Comparison of ENCODE assay signal across 17 cellular contexts in genomic region chr11:119266517-119267255, GRCh38. TPM values are rescaled to one million over a fixed set of nuclear protein-coding genes. Genes with fewer than 3 reads are reported as not detected.
DNase-seq lines count a peak whose midpoint lies in the region; ATAC-seq and TF ChIP-seq lines count a peak whose summit lies in the region.
"Had no signal": no experiment of that assay in that cellular context is flagged by ENCODE, and none has a peak within 500 bp of the region (broad histone marks: within the 10 kb centered on the region; RNA-seq: fewer than 3 reads in every experiment).

No MANE protein-coding gene starts in this region.

- ATAC-seq in IMR-90 (ENCODE audit: low read depth) = no peak
- ATAC-seq in stimulated activated effector memory CD8-positive, alpha-beta T cell treated with anti-CD3 and anti-CD28 coated beads, Interleukin-12 subunit alpha, Interleukin-12 subunit beta, amount 100 ng/mL, for 72 hours = no peak
- no peak for ATAC-seq in GM21360 (IDR thresholded peaks at IDR 0.05; ENCODE audit: unreplicated experiment)

- no peak overlapping the region for H4K91ac ChIP-seq in IMR-90 (ENCODE audit: insufficient read depth, low read depth, low read length)

- H3K9me3 Mint-ChIP-seq in activated naive CD4-positive, alpha-beta T cell treated with anti-CD3 and anti-CD28 coated beads, Interleukin-2, amount 10 ng/mL, durations not matched to agents 7 days and 5 days = no peaks in the 10 kb centered on the region
- H3K9me3 Mint-ChIP-seq in activated naive CD8-positive, alpha-beta T cell treated with anti-CD3 and anti-CD28 coated beads for 36 hours = no peaks in the 10 kb centered on the region
- H3K9me3 Mint-ChIP-seq in stimulated activated effector memory CD8-positive, alpha-beta T cell treated with anti-CD3 and anti-CD28 coated beads, Interleukin-12 subunit alpha, Interleukin-12 subunit beta, amount 100 ng/mL, for 72 hours = no peaks in the 10 kb centered on the region
- H3K9me3 Mint-ChIP-seq: HFFc6, nephron had no signal

- no peak overlapping the region for H3K18ac ChIP-seq in IMR-90 (ENCODE audit: low read depth, low read length)

- no peak for TF ChIP-seq POLR2A in IMR-90 (IDR thresholded peaks at IDR 0.05; ENCODE audit: low read depth, low read length)

- H4K8ac ChIP-seq in IMR-90 (ENCODE audit: low read depth in 2 of 2, low read length in 2 of 2) = no peak overlapping the region

- H2BK15ac ChIP-seq in IMR-90 (ENCODE audit: low read depth, low read length) = no peak overlapping the region

- peaks cover 13% of the 10 kb centered on the region for H3K4me1 ChIP-seq in IMR-90 (ENCODE audit: control insufficient read depth, insufficient read depth, low read length)

- H3K4me3 Mint-ChIP-seq in activated naive CD4-positive, alpha-beta T cell treated with anti-CD3 and anti-CD28 coated beads, Interleukin-2, amount 10 ng/mL, durations not matched to agents 7 days and 5 days = peak overlapping the region; percentile 21
- H3K4me3 Mint-ChIP-seq in activated naive CD8-positive, alpha-beta T cell treated with anti-CD3 and anti-CD28 coated beads for 36 hours = peak overlapping the region; percentile 66
- H3K4me3 Mint-ChIP-seq in stimulated activated effector memory CD8-positive, alpha-beta T cell treated with anti-CD3 and anti-CD28 coated beads, Interleukin-12 subunit alpha, Interleukin-12 subunit beta, amount 100 ng/mL, for 72 hours = peak overlapping the region; percentile 3
- H3K4me3 Mint-ChIP-seq: HFFc6, nephron had no signal

- H2AK5ac ChIP-seq in IMR-90 (ENCODE audit: low read depth, low read length) = no peak overlapping the region

- peaks cover 10% of the 10 kb centered on the region for H3K36me3 Mint-ChIP-seq in activated naive CD4-positive, alpha-beta T cell treated with anti-CD3 and anti-CD28 coated beads, Interleukin-2, amount 10 ng/mL, durations not matched to agents 7 days and 5 days
- H3K36me3 Mint-ChIP-seq in activated naive CD8-positive, alpha-beta T cell treated with anti-CD3 and anti-CD28 coated beads for 36 hours = no peaks in the 10 kb centered on the region
- H3K36me3 Mint-ChIP-seq in stimulated activated effector memory CD8-positive, alpha-beta T cell treated with anti-CD3 and anti-CD28 coated beads, Interleukin-12 subunit alpha, Interleukin-12 subunit beta, amount 100 ng/mL, for 72 hours = peaks cover 12% of the 10 kb centered on the region

- intact Hi-C loops in IMR-90 (cut with micrococcal nuclease) = no loop called here

- H3K27ac ChIP-seq in IMR-90 (ENCODE audit: insufficient read depth, low read length) = no peak overlapping the region
- H3K27ac ChIP-seq: SJSA1 had no signal

- POLR2A ChIA-PET in IMR-90 (lab: Charles Lee; ENCODE audit: unreplicated experiment) = no interaction called here

- peaks cover 8% of the 10 kb centered on the region; the same call in 1 of the 2 replicates for H3K9me1 ChIP-seq in IMR-90 (ENCODE audit: insufficient read depth, low read length)

- dilution Hi-C loops in IMR-90 (cut with HindIII; ENCODE audit: low sequenced_read_pairs, unreplicated experiment) = no loop called here

- peak overlapping the region; percentile 79 for H3K27ac Mint-ChIP-seq in activated naive CD4-positive, alpha-beta T cell treated with anti-CD3 and anti-CD28 coated beads, Interleukin-2, amount 10 ng/mL, durations not matched to agents 7 days and 5 days
- H3K27ac Mint-ChIP-seq in activated naive CD8-positive, alpha-beta T cell treated with anti-CD3 and anti-CD28 coated beads for 36 hours = peak overlapping the region; percentile 88
- peak overlapping the region; percentile 33 for H3K27ac Mint-ChIP-seq in stimulated activated effector memory CD8-positive, alpha-beta T cell treated with anti-CD3 and anti-CD28 coated beads, Interleukin-12 subunit alpha, Interleukin-12 subunit beta, amount 100 ng/mL, for 72 hours
- H3K27ac Mint-ChIP-seq: HFFc6, nephron had no signal

- no peak overlapping the region for H3K4me2 ChIP-seq in IMR-90 (ENCODE audit: low read depth, low read length)

- no peaks in the 10 kb centered on the region; the same call in 1 of the 2 replicates for H3K36me3 ChIP-seq in IMR-90 (ENCODE audit: control insufficient read depth, insufficient read depth, low read length)
- H3K36me3 ChIP-seq: SJSA1 had no signal

- no peak for TF ChIP-seq CTCF in IMR-90 (conservative IDR thresholded peaks at IDR 0.05; ENCODE audit: low read depth, low read length)

- H3K56ac ChIP-seq in IMR-90 (ENCODE audit: extremely low read depth, insufficient read depth, low read length) = no peak overlapping the region

- no peak overlapping the region for H2AFZ ChIP-seq in IMR-90 (replicated peaks; ENCODE audit: low read length, poor library complexity)

- DNase-seq in activated naive CD4-positive, alpha-beta T cell treated with anti-CD3 and anti-CD28 coated beads, Interleukin-2, amount 10 ng/mL, durations not matched to agents 7 days and 5 days = no peak
- no peak for DNase-seq in activated naive CD4-positive, alpha-beta T cell treated with anti-CD3 and anti-CD28 coated beads, Interleukin-2, amount 50 U/mL, for 16 hours
- DNase-seq in IMR-90 (peak; percentile 3), NCI-H1436 (lab: John Stamatoyannopoulos, UW) (no peak), dermis blood vessel endothelial cell (no peak)
- DNase-seq in activated naive CD8-positive, alpha-beta T cell treated with anti-CD3 and anti-CD28 coated beads for 36 hours = no peak
- no peak for DNase-seq in stimulated activated effector memory CD8-positive, alpha-beta T cell treated with anti-CD3 and anti-CD28 coated beads, Interleukin-12 subunit alpha, Interleukin-12 subunit beta, amount 100 ng/mL, for 72 hours (ENCODE audit: low spot score in 2 of 2)
- DNase-seq: amniotic stem cell, foreskin melanocyte, GF-D8, HFFc6, NCI-H1930, OCI-M1 had no signal

- BruUV-seq in IMR-90 (replicated peaks; lab: Mats Ljungman, UMichigan) = no TSS peak

- peaks cover 32 to 75% of the 10 kb centered on the region in 2 experiments for H3K79me1 ChIP-seq in IMR-90 (ENCODE audit: low read depth in 1 of 2, low read length in 2 of 2)

- 92% methylated on average over 2 of the region's 7 CpGs; no CpG with 5 or more reads in 1 of the 2 experiments for WGBS in IMR-90 (ENCODE audit: extremely low coverage in 2 of 2, insufficient read length in 1 of 2), 2 experiments

- H3K27me3 Mint-ChIP-seq in activated naive CD4-positive, alpha-beta T cell treated with anti-CD3 and anti-CD28 coated beads, Interleukin-2, amount 10 ng/mL, durations not matched to agents 7 days and 5 days = no peaks in the 10 kb centered on the region
- no peaks in the 10 kb centered on the region for H3K27me3 Mint-ChIP-seq in activated naive CD8-positive, alpha-beta T cell treated with anti-CD3 and anti-CD28 coated beads for 36 hours

- H3K9me3 ChIP-seq in IMR-90 (ENCODE audit: control insufficient read depth, insufficient read depth, low read length) = no peaks in the 10 kb centered on the region
- H3K9me3 ChIP-seq: SJSA1 had no signal

- no peak overlapping the region for H2BK20ac ChIP-seq in IMR-90 (ENCODE audit: low read depth, low read length)

- CTCF ChIA-PET in activated naive CD4-positive, alpha-beta T cell treated with anti-CD3 and anti-CD28 coated beads, Interleukin-2, amount 10 ng/mL, durations not matched to agents 7 days and 5 days (lab: Charles Lee) = interaction anchor here (0.9 to 2.3 kb wide), 5 partner anchors 15 to 90 kb away, joined by 3 to 8 read pairs (median 4); partner anchors contain the start of gene CBL
- CTCF ChIA-PET in IMR-90 (lab: Yijun Ruan, JAX) = no interaction called here

- H3K4me1 Mint-ChIP-seq in activated naive CD4-positive, alpha-beta T cell treated with anti-CD3 and anti-CD28 coated beads, Interleukin-2, amount 10 ng/mL, durations not matched to agents 7 days and 5 days = peaks cover 36% of the 10 kb centered on the region
- H3K4me1 Mint-ChIP-seq in activated naive CD8-positive, alpha-beta T cell treated with anti-CD3 and anti-CD28 coated beads for 36 hours = peaks cover 35% of the 10 kb centered on the region
- H3K4me1 Mint-ChIP-seq in stimulated activated effector memory CD8-positive, alpha-beta T cell treated with anti-CD3 and anti-CD28 coated beads, Interleukin-12 subunit alpha, Interleukin-12 subunit beta, amount 100 ng/mL, for 72 hours = peaks cover 24% of the 10 kb centered on the region
- H3K4me1 Mint-ChIP-seq: nephron had no signal

- TF ChIP-seq RAD21 in IMR-90 (IDR thresholded peaks at IDR 0.05; ENCODE audit: low read length) = no peak

- H3K27me3 ChIP-seq in IMR-90 (ENCODE audit: control insufficient read depth, insufficient read depth, low read length) = no peaks in the 10 kb centered on the region
- H3K27me3 ChIP-seq: SJSA1 had no signal

- H2BK120ac ChIP-seq in IMR-90 (ENCODE audit: low read depth, low read length) = no peak overlapping the region

- no peak overlapping the region for H3K4ac ChIP-seq in IMR-90 (ENCODE audit: low read depth, low read length)

- peaks cover 43% of the 10 kb centered on the region for H4K20me1 ChIP-seq in IMR-90 (ENCODE audit: insufficient read depth, low read length)

- peak overlapping the region; percentile 7; the same call in 1 of the 2 replicates for H3K23ac ChIP-seq in IMR-90 (ENCODE audit: low read depth, low read length)

- H3K9ac ChIP-seq in IMR-90 (ENCODE audit: low read depth, low read length) = no peak overlapping the region

- H2AK9ac ChIP-seq in IMR-90 (replicated peaks; ENCODE audit: low read depth, low read length, poor library complexity) = no peak overlapping the region

- in situ Hi-C loops in IMR-90 (cut with MboI; ENCODE audit: low sequenced_read_pairs) = no loop called here

- no peak overlapping the region for H4K5ac ChIP-seq in IMR-90 (ENCODE audit: low read depth, low read length)

- no peak overlapping the region; the same call in 1 of the 2 replicates for H3K14ac ChIP-seq in IMR-90 (replicated peaks; ENCODE audit: low read depth, low read length)

- H3K4me3 ChIP-seq in IMR-90 (ENCODE audit: insufficient read depth, low read depth, low read length) = no peak overlapping the region
- H3K4me3 ChIP-seq: lung, SJSA1 had no signal

- H2BK5ac ChIP-seq in IMR-90 (ENCODE audit: low read depth, low read length, poor library complexity, severe bottlenecking) = no peak overlapping the region

TF ChIP-seq in IMR-90, 13 proteins besides CTCF, POLR2A, EP300 and RAD21:
- TF ChIP-seq MAZ (IDR thresholded peaks at IDR 0.05; ENCODE audit: borderline replicate concordance, low read depth, low read length) (no peak), SMC3 (IDR thresholded peaks at IDR 0.05; ENCODE audit: low read depth, low read length) (no peak), NFE2L2 (IDR thresholded peaks at IDR 0.05; ENCODE audit: low read depth, low read length) (no peak), MAFK (IDR thresholded peaks at IDR 0.05; ENCODE audit: low read depth, low read length) (no peak)
TF ChIP-seq in IMR-90: peak in this region for 0.

RNA-seq across cellular contexts. Expression of gene MCAM, which starts 50.2 kb away (rescaled TPM):
- total RNA-seq in IMR-90 (2012; rRNA removed) (131 and 165 TPM in 2 replicates), dermis blood vessel endothelial cell (1,172 and 1,718 TPM in 2 replicates)
- polyA plus RNA-seq in IMR-90 (2012; rRNA removed) = 79.4 and 95.1 TPM in 2 replicates
- 197 and 220 TPM in 2 replicates for polyA plus RNA-seq in IMR-90 (2012; cell fraction: cytosol; rRNA removed)
- 58.2 and 150 TPM in 2 replicates for polyA plus RNA-seq in IMR-90 (2012; cell fraction: nucleus; rRNA removed; ENCODE audit: low replicate concordance)
- total RNA-seq in activated naive CD8-positive, alpha-beta T cell treated with anti-CD3 and anti-CD28 coated beads for 36 hours = 1 to 10 TPM; 8.9 to 9.9 TPM

Comparison
In these comparisons a context has a peak if more than half of its experiments do, and no peak if none do; other contexts are left out.
1. H3K27ac Mint-ChIP-seq: peak in every context shown above with its lines; median percentile 88 in activated naive CD8-positive, alpha-beta T cell treated with anti-CD3 and anti-CD28 coated beads for 36 hours; 79 in activated naive CD4-positive, alpha-beta T cell treated with anti-CD3 and anti-CD28 coated beads, Interleukin-2, amount 10 ng/mL, durations not matched to agents 7 days and 5 days; 33 in stimulated activated effector memory CD8-positive, alpha-beta T cell treated with anti-CD3 and anti-CD28 coated beads, Interleukin-12 subunit alpha, Interleukin-12 subunit beta, amount 100 ng/mL, for 72 hours.
2. H3K4me3 Mint-ChIP-seq: peak in every context shown above with its lines; median percentile 66 in activated naive CD8-positive, alpha-beta T cell treated with anti-CD3 and anti-CD28 coated beads for 36 hours; 21 in activated naive CD4-positive, alpha-beta T cell treated with anti-CD3 and anti-CD28 coated beads, Interleukin-2, amount 10 ng/mL, durations not matched to agents 7 days and 5 days; 3 in stimulated activated effector memory CD8-positive, alpha-beta T cell treated with anti-CD3 and anti-CD28 coated beads, Interleukin-12 subunit alpha, Interleukin-12 subunit beta, amount 100 ng/mL, for 72 hours.